Comparison of ENCODE assay signal across 28 cellular contexts in genomic region chr15:45407786-45408185, GRCh38. TPM values are rescaled to one million over a fixed set of nuclear protein-coding genes. Genes with fewer than 3 reads are reported as not detected.
"Had no signal": no experiment of that assay in that cellular context is flagged by ENCODE, and none has a peak within 500 bp of the region (broad histone marks: within the 10 kb centered on the region; RNA-seq: fewer than 3 reads in every experiment).

No MANE protein-coding gene starts in this region.

- DNase-seq: naive B cell; naive thymus-derived CD8-positive, alpha-beta T cell; nephron progenitor cell; nucleus accumbens; pancreas; right cardiac atrium; spleen; stimulated activated CD4-positive, alpha-beta T cell treated with anti-CD3 and anti-CD28 coated beads, Interleukin-12 subunit alpha, Interleukin-12 subunit beta, amount 100 ng/mL, for 4 hours; stimulated activated CD4-positive, alpha-beta T cell treated with anti-CD3 and anti-CD28 coated beads, Interleukin-2, amount 100 ng/mL, for 24 hours; stimulated activated CD4-positive, alpha-beta T cell treated with anti-CD3 and anti-CD28 coated beads, Interleukin-2, amount 100 ng/mL, for 48 hours; stimulated activated CD4-positive, alpha-beta T cell treated with anti-CD3 and anti-CD28 coated beads, Interleukin-4, amount 100 ng/mL, for 24 hours; stimulated activated naive CD4-positive, alpha-beta T cell; stomach; thyroid gland; trophoblast cell; upper lobe of left lung had no signal

- ATAC-seq: naive thymus-derived CD8-positive, alpha-beta T cell; natural killer cell treated with Interleukin-12 subunit alpha and Interleukin-12 subunit beta and Interleukin-15 and Interleukin-18, amount 100 ng/mL, for 72 hours; pancreas; right cardiac atrium; sciatic nerve; stimulated activated memory B cell treated with anti-CD40 and anti-IgM and Interleukin-4, amounts not matched to agents 10 μg/mL and 1 μg/mL and 100 μg/mL, for 72 hours had no signal

- H3K9me3 Mint-ChIP-seq: naive B cell; naive thymus-derived CD8-positive, alpha-beta T cell; natural killer cell treated with Interleukin-12 subunit alpha and Interleukin-12 subunit beta and Interleukin-15 and Interleukin-18, amount 100 ng/mL, for 72 hours; nephron progenitor cell; neural crest cell; stimulated activated memory B cell treated with anti-CD40 and anti-IgM and Interleukin-4, amounts not matched to agents 10 μg/mL and 1 μg/mL and 100 μg/mL, for 72 hours; stimulated activated naive CD8-positive, alpha-beta T cell treated with anti-CD3 and anti-CD28 coated beads, Interleukin-15, Interleukin-2, amounts not matched to agents 100 ng/mL and 50 ng/mL, for 24 hours had no signal

- H3K4me3 Mint-ChIP-seq: naive B cell; naive thymus-derived CD8-positive, alpha-beta T cell; natural killer cell treated with Interleukin-12 subunit alpha and Interleukin-12 subunit beta and Interleukin-15 and Interleukin-18, amount 100 ng/mL, for 72 hours; nephron progenitor cell; neural crest cell; stimulated activated memory B cell treated with anti-CD40 and anti-IgM and Interleukin-4, amounts not matched to agents 10 μg/mL and 1 μg/mL and 100 μg/mL, for 72 hours; stimulated activated naive CD8-positive, alpha-beta T cell treated with anti-CD3 and anti-CD28 coated beads, Interleukin-15, Interleukin-2, amounts not matched to agents 100 ng/mL and 50 ng/mL, for 24 hours had no signal

- FAIRE-seq: pancreas had no signal

- H3K4me2 ChIP-seq: smooth muscle cell had no signal

- H3K27me3 ChIP-seq: neutrophil, pancreas, spleen, stomach, thyroid gland, tibial nerve, upper lobe of left lung had no signal

- H3K27me3 Mint-ChIP-seq: naive B cell; naive thymus-derived CD8-positive, alpha-beta T cell; natural killer cell treated with Interleukin-12 subunit alpha and Interleukin-12 subunit beta and Interleukin-15 and Interleukin-18, amount 100 ng/mL, for 72 hours; stimulated activated memory B cell treated with anti-CD40 and anti-IgM and Interleukin-4, amounts not matched to agents 10 μg/mL and 1 μg/mL and 100 μg/mL, for 72 hours; stimulated activated naive CD8-positive, alpha-beta T cell treated with anti-CD3 and anti-CD28 coated beads, Interleukin-15, Interleukin-2, amounts not matched to agents 100 ng/mL and 50 ng/mL, for 24 hours had no signal

- H3K27ac Mint-ChIP-seq: natural killer cell treated with Interleukin-12 subunit alpha and Interleukin-12 subunit beta and Interleukin-15 and Interleukin-18, amount 100 ng/mL, for 72 hours; nephron progenitor cell; stimulated activated memory B cell treated with anti-CD40 and anti-IgM and Interleukin-4, amounts not matched to agents 10 μg/mL and 1 μg/mL and 100 μg/mL, for 72 hours; stimulated activated naive CD8-positive, alpha-beta T cell treated with anti-CD3 and anti-CD28 coated beads, Interleukin-15, Interleukin-2, amounts not matched to agents 100 ng/mL and 50 ng/mL, for 24 hours had no signal

- H3K27ac ChIP-seq: neutrophil, pancreas, prostate gland, skin epidermis, spleen, stomach, thoracic aorta, tibial nerve, upper lobe of left lung had no signal

- H3K4me3 ChIP-seq: pancreas, prostate gland, skin epidermis, smooth muscle cell, spleen, stomach, thoracic aorta, thyroid gland, tibial nerve, upper lobe of left lung had no signal

- H3K9me3 ChIP-seq: neutrophil, pancreas, prostate gland, spleen, stomach, thoracic aorta, thyroid gland, tibial nerve, upper lobe of left lung had no signal

- H3K4me1 ChIP-seq: prostate gland had no signal

RNA-seq across cellular contexts. Expression of gene GATM, which starts 29.4 kb away (rescaled TPM):
- total RNA-seq: osteocyte had no signal
